ENCODE assay signal across 27 cellular contexts in genomic region chr3:36332139-36332538, GRCh38.
"Had no signal": no experiment of that assay in that cellular context is flagged by ENCODE, and none has a peak within 500 bp of the region (broad histone marks: within the 10 kb centered on the region; RNA-seq: fewer than 3 reads in every experiment).

No MANE protein-coding gene starts in this region.

- H3K36me3 ChIP-seq: neural progenitor cell, ovary, right lobe of liver, sigmoid colon, suprapubic skin, tibial artery, transverse colon, upper lobe of right lung, uterus had no signal

- DNase-seq: natural killer cell; occipital lobe; ovary; posterior cingulate gyrus; psoas muscle; right cardiac atrium; right lobe of liver; sigmoid colon; small intestine; stimulated activated CD4-positive, alpha-beta T cell treated with anti-CD3 and anti-CD28 coated beads, Interleukin-15, amount 100 ng/mL, for 24 hours; stimulated activated CD4-positive, alpha-beta T cell treated with anti-CD3 and anti-CD28 coated beads, Interleukin-2, amount 100 ng/mL, for 24 hours; stimulated activated CD4-positive, alpha-beta T cell treated with anti-CD3 and anti-CD28 coated beads, Interleukin-2, amount 100 ng/mL, for 48 hours; stimulated activated CD4-positive, alpha-beta T cell treated with anti-CD3 and anti-CD28 coated beads, Interleukin-4, amount 100 ng/mL, for 24 hours; stimulated activated CD8-positive, alpha-beta memory T cell treated with anti-CD3 and anti-CD28 coated beads, Interleukin-4, amount 100 ng/mL, for 48 hours; stimulated activated naive CD4-positive, alpha-beta T cell; stimulated activated naive CD8-positive, alpha-beta T cell treated with anti-CD3 and anti-CD28 coated beads, Interleukin-15, amount 100 ng/mL, for 72 hours; stimulated activated naive CD8-positive, alpha-beta T cell treated with anti-CD3 and anti-CD28 coated beads, Interleukin-15, Interleukin-2, amounts not matched to agents 100 U/mL and 50 U/mL, for 24 hours; substantia nigra; testis; tibial artery; transverse colon; upper lobe of right lung; uterus had no signal

- H3K9me3 ChIP-seq: ovary, psoas muscle, right lobe of liver, sigmoid colon, suprapubic skin, testis, tibial artery, transverse colon, upper lobe of right lung, uterus had no signal

- H3K4me2 ChIP-seq: neural progenitor cell had no signal

- H3K79me2 ChIP-seq: parathyroid adenoma had no signal

- H3K4me3 ChIP-seq: neural progenitor cell, ovary, psoas muscle, right lobe of liver, sigmoid colon, suprapubic skin, testis, tibial artery, transverse colon, upper lobe of right lung, uterus had no signal

- H3K9ac ChIP-seq: neural progenitor cell, parathyroid adenoma had no signal

- H3K4me1 ChIP-seq: neural progenitor cell, parathyroid adenoma, psoas muscle, right lobe of liver, sigmoid colon, suprapubic skin, testis, transverse colon, upper lobe of right lung, uterus had no signal

- H3K27me3 ChIP-seq: neural progenitor cell, ovary, right lobe of liver, sigmoid colon, suprapubic skin, testis, tibial artery, transverse colon, upper lobe of right lung, uterus had no signal

- ATAC-seq: natural killer cell; psoas muscle; right cardiac atrium; right lobe of liver; stimulated activated memory B cell treated with anti-CD40 and anti-IgM and Interleukin-4, amounts not matched to agents 10 μg/mL and 1 μg/mL and 100 μg/mL, for 72 hours; stimulated activated naive CD8-positive, alpha-beta T cell treated with anti-CD3 and anti-CD28 coated beads, Interleukin-15, amount 100 ng/mL, for 72 hours; stimulated activated naive CD8-positive, alpha-beta T cell treated with anti-CD3 and anti-CD28 coated beads, Interleukin-15, Interleukin-2, amounts not matched to agents 100 U/mL and 50 U/mL, for 24 hours; upper lobe of right lung had no signal

- H3K27ac ChIP-seq: neural progenitor cell, ovary, parathyroid adenoma, psoas muscle, right lobe of liver, sigmoid colon, suprapubic skin, testis, tibial artery, transverse colon, upper lobe of right lung, uterus had no signal
